In the genomic region with DNA sequence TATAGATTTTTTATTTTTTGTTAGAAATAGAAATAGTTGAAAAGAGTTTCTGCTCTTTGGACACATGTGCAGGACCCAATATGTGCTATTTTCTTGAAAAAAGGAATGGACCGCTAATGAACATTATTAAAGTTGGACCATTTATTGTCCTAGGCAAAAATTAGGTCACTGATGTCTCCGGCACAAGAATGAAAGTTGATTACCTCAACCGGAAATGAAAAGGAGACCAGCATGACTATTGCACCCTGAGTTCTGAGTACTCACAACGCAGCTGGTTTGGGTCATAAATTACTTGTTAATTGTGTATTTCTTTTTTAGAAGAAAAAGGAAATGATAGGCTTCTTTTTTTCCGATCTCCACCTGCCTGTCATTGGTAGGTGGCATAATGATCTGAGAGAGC, we compare ENCODE assay signal across 10 cellular contexts.
A peak's percentile ranks its signal among the peaks of the same experiment; 100 is the strongest.
DNase-seq lines count a peak whose midpoint lies in the region; ATAC-seq and TF ChIP-seq lines count a peak whose summit lies in the region.
"Had no signal": no experiment of that assay in that cellular context is flagged by ENCODE, and none has a peak within 500 bp of the region (broad histone marks: within the 10 kb centered on the region; RNA-seq: fewer than 3 reads in every experiment).

No MANE protein-coding gene starts in this region.

- peaks cover 0 to 62% (median 34%) of the 10 kb centered on the region in 6 donors for H3K4me1 ChIP-seq in spleen
- no peaks in the 10 kb centered on the region for H3K4me1 ChIP-seq in ovary (ENCODE audit: insufficient read depth)

- intact Hi-C loops in Right ventricle myocardium superior (cut with DNase I) (no loop called here), Right ventricle myocardium inferior (cut with DNase I) (no loop called here), spleen (cut with DNase I; ENCODE audit: low total_unique reads) (no loop called here), ovary (cut with DNase I) (no loop called here)

- in situ Hi-C loops in KBM-7 (cut with MboI; ENCODE audit: low pct_unique_long_range_greater_than_20kb, low sequenced_read_pairs) = no loop called here

- TF ChIP-seq EP300 in ovary (IDR thresholded peaks at IDR 0.05) = no peak

- no peaks in the 10 kb centered on the region for H3K27me3 ChIP-seq in spleen (replicated peaks in 1 of 7)
- no peaks in the 10 kb centered on the region for H3K27me3 ChIP-seq in ovary

- ATAC-seq in Right ventricle myocardium superior (ENCODE audit: poor library complexity) (peak; percentile 48), Right ventricle myocardium inferior (no peak), HG02759 (IDR thresholded peaks at IDR 0.05; ENCODE audit: unreplicated experiment) (peak; percentile 91)

- H3K4me3 ChIP-seq in spleen (peak overlapping the region in 1 of 8 donors; percentile 15), ovary (no peak overlapping the region)
- H3K4me3 ChIP-seq: coronary artery had no signal

- no peak for TF ChIP-seq POLR2A in spleen (IDR thresholded peaks at IDR 0.05)
- no peak for TF ChIP-seq POLR2A in ovary (IDR thresholded peaks at IDR 0.05)

- TF ChIP-seq CTCF in spleen (IDR thresholded peaks at IDR 0.05 in 8 of 11, conservative IDR thresholded peaks at IDR 0.05 in 3 of 11) = no peak
- TF ChIP-seq CTCF in ovary (IDR thresholded peaks at IDR 0.05) = no peak

- DNase-seq in Right ventricle myocardium superior (no peak), Right ventricle myocardium inferior (ENCODE audit: missing footprints) (no peak), KBM-7 (peak; percentile 3), spleen (no peak), NCI-H526 treated with DMSO at 0.1 percent for 48 hours (lab: John Stamatoyannopoulos, UW) (no peak), HT-29 (ENCODE audit: low spot score) (no peak), ovary (no peak)
- DNase-seq: SHP77 treated with DMSO at 0.1 percent for 48 hours had no signal

- WGBS in spleen, 5 donors = 17 to 32% (median 22%) methylated on average over 5 of the region's 5 CpGs
- 74 to 77% (median 75%) methylated on average over 5 of the region's 5 CpGs for WGBS in ovary, 3 donors

- H3K27ac ChIP-seq in spleen = peak overlapping the region; percentile 38 to 81 (median 76)
- no peak overlapping the region for H3K27ac ChIP-seq in ovary
- H3K27ac ChIP-seq: coronary artery had no signal

- H3K9me3 ChIP-seq in spleen = peaks cover 0 to 7% (median 2%) of the 10 kb centered on the region in 8 donors
- no peaks in the 10 kb centered on the region for H3K9me3 ChIP-seq in ovary

- no peaks in the 10 kb centered on the region for H3K36me3 ChIP-seq in spleen
- H3K36me3 ChIP-seq in ovary = no peaks in the 10 kb centered on the region

Comparison
In these comparisons a context has a peak if more than half of its experiments do, and no peak if none do; other contexts are left out.
1. H3K27ac ChIP-seq: peak in spleen (8 of 8); none in ovary (0 of 2).